ENCODE assay signal across 16 cellular contexts in the genomic region with DNA sequence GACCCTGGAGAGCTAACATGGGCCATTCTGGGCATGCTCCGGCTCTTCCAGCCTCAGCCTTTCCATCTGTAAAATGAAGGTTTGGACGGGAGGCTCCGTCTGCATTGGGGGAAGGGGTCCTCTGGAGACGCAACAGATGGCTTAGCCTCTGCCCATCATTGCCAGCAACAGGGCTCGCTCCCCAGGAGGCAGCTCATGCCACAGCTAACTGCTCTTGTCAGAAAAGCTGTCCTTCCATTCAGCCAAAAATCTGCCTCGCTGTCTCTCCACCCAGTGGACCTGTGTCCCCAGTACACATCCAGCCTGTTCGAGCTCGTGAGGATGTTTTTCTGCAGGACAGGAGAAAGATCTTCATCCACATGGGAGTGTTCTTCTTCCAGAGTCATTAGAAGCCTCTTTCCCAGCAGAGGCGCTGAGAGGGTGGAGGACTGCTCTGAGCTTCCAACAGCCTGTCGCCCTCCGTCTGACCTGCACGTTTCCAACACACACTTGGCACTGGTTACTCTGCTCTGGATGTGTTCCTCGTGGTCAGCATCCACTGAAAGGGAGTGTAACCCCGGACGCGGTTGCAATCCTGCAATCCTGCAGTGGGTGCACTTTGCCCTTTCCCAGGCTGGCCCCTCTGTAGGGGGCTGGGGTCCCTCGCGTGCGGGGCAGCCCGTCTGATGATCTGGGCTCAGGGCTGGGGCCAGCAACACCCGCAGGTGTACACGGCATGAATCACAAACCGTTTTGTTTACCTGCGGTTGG.
DNase-seq lines count a peak whose midpoint lies in the region; ATAC-seq and TF ChIP-seq lines count a peak whose summit lies in the region.
"Had no signal": no experiment of that assay in that cellular context is flagged by ENCODE, and none has a peak within 500 bp of the region (broad histone marks: within the 10 kb centered on the region; RNA-seq: fewer than 3 reads in every experiment).

No MANE protein-coding gene starts in this region.

- H3K9me3 Mint-ChIP-seq in type B pancreatic cell = no peaks in the 10 kb centered on the region

- no peak for TF ChIP-seq CTCF in type B pancreatic cell (conservative IDR thresholded peaks at IDR 0.05)

- no peaks in the 10 kb centered on the region for H3K36me3 Mint-ChIP-seq in type B pancreatic cell
- peaks cover 3% of the 10 kb centered on the region for H3K36me3 Mint-ChIP-seq in T-helper 17 cell (ENCODE audit: low read depth)

- H3K27me3 Mint-ChIP-seq in type B pancreatic cell (peaks cover 34% of the 10 kb centered on the region), T-helper 17 cell (peaks cover 26% of the 10 kb centered on the region)

- H3K4me1 Mint-ChIP-seq in type B pancreatic cell (ENCODE audit: unreplicated experiment) (no peaks in the 10 kb centered on the region), T-helper 17 cell (peaks cover 7% of the 10 kb centered on the region)

- ATAC-seq in left lobe of liver (no peak), HG02884 (IDR thresholded peaks at IDR 0.05; ENCODE audit: unreplicated experiment) (no peak), HG03469 (IDR thresholded peaks at IDR 0.05; ENCODE audit: unreplicated experiment) (no peak), T-helper 17 cell (no peak)

- DNase-seq in activated effector memory CD4-positive, alpha-beta T cell treated with anti-CD3 and anti-CD28 coated beads, Interleukin-2, amount 50 U/mL, for 16 hours = peak; percentile 50
- no peak for DNase-seq in activated effector memory CD4-positive, alpha-beta T cell treated with Interleukin-2 at 50 U/mL for 16 hours
- peak; percentile 53 for DNase-seq in NCI-H446 treated with DMSO at 0.1 percent for 48 hours (lab: John Stamatoyannopoulos, UW)
- peak; percentile 37 for DNase-seq in left lobe of liver (ENCODE audit: low spot score)
- peak; percentile 45 for DNase-seq in type B pancreatic cell (ENCODE audit: extremely low spot score, unreplicated experiment)
- DNase-seq in T-helper 17 cell = no peak
- DNase-seq: ACHN; CD4-positive, alpha-beta T cell; MM.1S; NCI-H1105 treated with DMSO at 0.1 percent for 48 hours; NCI-H2029; NCI-H2227 treated with DMSO at 0.1 percent for 48 hours; NCI-H526; NK-92 treated with Interleukin-12 subunit alpha and Interleukin-12 subunit beta, amount 100 ng/mL, for 24 hours had no signal

- H3K27ac Mint-ChIP-seq in type B pancreatic cell (no peak overlapping the region), T-helper 17 cell (no peak overlapping the region)
- H3K27ac Mint-ChIP-seq: CD4-positive, alpha-beta T cell had no signal

- H3K9me3 ChIP-seq in T-helper 17 cell (ENCODE audit: control insufficient read depth, low read length, poor library complexity, severe bottlenecking) = no peaks in the 10 kb centered on the region

- H3K4me3 Mint-ChIP-seq in type B pancreatic cell (no peak overlapping the region), T-helper 17 cell (no peak overlapping the region)
- H3K4me3 Mint-ChIP-seq: CD4-positive, alpha-beta T cell had no signal

Comparison
In these comparisons a context has a peak if more than half of its experiments do, and no peak if none do; other contexts are left out.
1. DNase-seq: peak in activated effector memory CD4-positive, alpha-beta T cell treated with anti-CD3 and anti-CD28 coated beads, Interleukin-2, amount 50 U/mL, for 16 hours (single experiment), NCI-H446 treated with DMSO at 0.1 percent for 48 hours (single experiment), left lobe of liver (single experiment) and type B pancreatic cell (single experiment); none in activated effector memory CD4-positive, alpha-beta T cell treated with Interleukin-2 at 50 U/mL for 16 hours (single experiment) and T-helper 17 cell (0 of 3).